ENCODE assay signal across 22 cellular contexts in genomic region chr3:173699353-173699752, GRCh38.
DNase-seq lines count a peak whose midpoint lies in the region; TF ChIP-seq lines count a peak whose summit lies in the region.
"Had no signal": no experiment of that assay in that cellular context is flagged by ENCODE, and none has a peak within 500 bp of the region (broad histone marks: within the 10 kb centered on the region; RNA-seq: fewer than 3 reads in every experiment).

No MANE protein-coding gene starts in this region.

- TF ChIP-seq EP300 in sigmoid colon (IDR thresholded peaks at IDR 0.05) = no peak

- H2BK20ac ChIP-seq in H9 (ENCODE audit: low read depth, low read length, poor library complexity, severe bottlenecking) = no peak overlapping the region

- TF ChIP-seq CTCF in H9 (conservative IDR thresholded peaks at IDR 0.05) = no peak
- no peak for TF ChIP-seq CTCF in PC-9 (conservative IDR thresholded peaks at IDR 0.05)
- no peak for TF ChIP-seq CTCF in neural progenitor cell (IDR thresholded peaks at IDR 0.05)
- TF ChIP-seq CTCF in sigmoid colon (IDR thresholded peaks at IDR 0.05) = no peak

- H2BK5ac ChIP-seq in H9 (ENCODE audit: insufficient read length, low read length) = no peak overlapping the region

- peaks cover 6 to 10% of the 10 kb centered on the region in 2 experiments; a peak in 3 of 5 replicates for H3K9me3 Mint-ChIP-seq in H9
- H3K9me3 Mint-ChIP-seq in neural progenitor cell = peaks cover 10% of the 10 kb centered on the region

- H3K23me2 ChIP-seq in H9 (ENCODE audit: insufficient read length, low read depth, low read length, poor library complexity, severe bottlenecking) = no peaks in the 10 kb centered on the region

- POLR2A ChIA-PET in PC-9 (lab: Charles Lee; ENCODE audit: unreplicated experiment) = interaction anchor here (0.7 kb wide), 1 partner anchor 1669 kb away, joined by 3 read pairs; no protein-coding TSS in a partner anchor

- DNase-seq in H9 (no peak), PC-9 (no peak), iPS DF 19.7 (ENCODE audit: low read depth, low spot score) (peak; percentile 12), neural progenitor cell (ENCODE audit: low spot score) (no peak), NCI-H526 (lab: John Stamatoyannopoulos, UW) (no peak), NOMO-1 treated with dmso at 0.1 percent for 144 hours (lab: John Stamatoyannopoulos, UW; ENCODE audit: unreplicated experiment) (no peak), NCI-H2171 treated with DMSO at 0.1 percent for 48 hours (lab: John Stamatoyannopoulos, UW) (no peak), sigmoid colon (no peak)
- DNase-seq: DMS53, EL, IMR-90, MV-4-11, NCI-H1105 treated with DMSO at 0.1 percent for 48 hours, NCI-H2029 treated with DMSO at 0.1 percent for 48 hours, NCI-H2171, NCI-H524 treated with DMSO at 0.1 percent for 48 hours, PC-3, RPMI8226, SHP77 had no signal

- H3K27me3 Mint-ChIP-seq in H9 (ENCODE audit: low read depth) (no peaks in the 10 kb centered on the region), neural progenitor cell (ENCODE audit: insufficient read depth, low read depth) (no peaks in the 10 kb centered on the region)
- H3K27me3 Mint-ChIP-seq: B cell had no signal

- peak overlapping the region; percentile 78 for H3K27ac ChIP-seq in H9 (ENCODE audit: insufficient read length, low read depth, low read length)
- H3K27ac ChIP-seq in PC-9 = no peak overlapping the region
- peak overlapping the region; percentile 88 for H3K27ac ChIP-seq in neural progenitor cell
- H3K27ac ChIP-seq in sigmoid colon = no peak overlapping the region
- H3K27ac ChIP-seq: KMS-11 had no signal

- no peak overlapping the region for H3K4me3 ChIP-seq in PC-9
- H3K4me3 ChIP-seq in neural progenitor cell = no peak overlapping the region
- no peak overlapping the region for H3K4me3 ChIP-seq in sigmoid colon

- CTCF ChIA-PET in PC-9 (lab: Charles Lee) = no interaction called here

- TF ChIP-seq POLR2A in sigmoid colon (IDR thresholded peaks at IDR 0.05) = no peak

- H3K23ac ChIP-seq in H9 (ENCODE audit: insufficient read length, low read depth, low read length) = no peak overlapping the region

- H2AK5ac ChIP-seq in H9 (ENCODE audit: insufficient read length, low read length) = no peak overlapping the region

- H2AFZ ChIP-seq in H9 (ENCODE audit: low read length) (no peak overlapping the region), PC-9 (0 out of 2 replicates have a peak overlapping the region, but pooled peaks have one; percentile 16), neural progenitor cell (replicated peaks) (no peak overlapping the region)

- BruUV-seq in PC-9 (replicated peaks; lab: Mats Ljungman, UMichigan) = no TSS peak

- H3F3A ChIP-seq in PC-9 (ENCODE audit: insufficient read depth, low read depth) (no peaks in the 10 kb centered on the region), neural progenitor cell (ENCODE audit: low read depth) (no peaks in the 10 kb centered on the region)

- H3K36me3 ChIP-seq in PC-9 (ENCODE audit: low read depth) (no peaks in the 10 kb centered on the region), neural progenitor cell (no peaks in the 10 kb centered on the region), sigmoid colon (no peaks in the 10 kb centered on the region)

- H3K4me3 Mint-ChIP-seq in H9 = no peak overlapping the region
- H3K4me3 Mint-ChIP-seq in neural progenitor cell = no peak overlapping the region
- H3K4me3 Mint-ChIP-seq: B cell, CD14-positive monocyte had no signal

- H3K4me1 Mint-ChIP-seq in H9 = peaks cover 9 to 22% of the 10 kb centered on the region in 2 experiments
- H3K4me1 Mint-ChIP-seq in neural progenitor cell = peaks cover 21% of the 10 kb centered on the region
- H3K4me1 Mint-ChIP-seq: B cell, CD14-positive monocyte had no signal

- H3K79me1 ChIP-seq in H9 (ENCODE audit: insufficient read depth, low read depth, low read length, poor library complexity, severe bottlenecking) = no peaks in the 10 kb centered on the region

- intact Hi-C loops in PC-9 (cut with micrococcal nuclease; ENCODE audit: unreplicated experiment) = no loop called here
- intact Hi-C loops in sigmoid colon (cut with DNase I) = no loop called here

- no peaks in the 10 kb centered on the region for H4K20me1 ChIP-seq in H9 (ENCODE audit: control insufficient read depth, insufficient read depth, insufficient read length)
- H4K20me1 ChIP-seq in PC-9 (ENCODE audit: insufficient read depth) = no peaks in the 10 kb centered on the region
- H4K20me1 ChIP-seq in neural progenitor cell (ENCODE audit: low read depth) = no peaks in the 10 kb centered on the region

- no peak overlapping the region for H3K56ac ChIP-seq in H9 (ENCODE audit: insufficient read length, low read depth, low read length)

- no peaks in the 10 kb centered on the region for H3K79me2 ChIP-seq in H9 (ENCODE audit: insufficient read depth, low read length)
- no peaks in the 10 kb centered on the region for H3K79me2 ChIP-seq in PC-9 (ENCODE audit: low read depth)
- H3K79me2 ChIP-seq in neural progenitor cell (ENCODE audit: low read depth) = no peaks in the 10 kb centered on the region

- H3K4me2 ChIP-seq in H9 (ENCODE audit: insufficient read depth, insufficient read length, low read length) (no peak overlapping the region), PC-9 (no peak overlapping the region), neural progenitor cell (peak overlapping the region; percentile 43)
- H3K4me2 ChIP-seq: KMS-11 had no signal

- peaks cover 3% of the 10 kb centered on the region; the same call in 1 of the 2 replicates for H3K9me2 ChIP-seq in PC-9 (ENCODE audit: insufficient read depth)

- no peak overlapping the region for H2BK120ac ChIP-seq in H9 (ENCODE audit: low read depth, low read length, poor library complexity, severe bottlenecking)

- no CpG with 5 or more reads among the region's 1 CpG for WGBS in H9 (ENCODE audit: extremely low coverage, insufficient read length, low lambda C conversion rate)
- 75 to 89% methylated on average over 1 of the region's 1 CpG for WGBS in sigmoid colon, 2 donors

- H3K4me1 ChIP-seq in H9 (ENCODE audit: insufficient read depth, low read length) (no peaks in the 10 kb centered on the region), PC-9 (replicated peaks; ENCODE audit: insufficient read depth) (no peaks in the 10 kb centered on the region), neural progenitor cell (peaks cover 31% of the 10 kb centered on the region), sigmoid colon (no peaks in the 10 kb centered on the region)

- H3K9ac ChIP-seq in H9 (ENCODE audit: extremely low read depth, insufficient read length, low read length) (no peak overlapping the region), neural progenitor cell (no peak overlapping the region)
- H3K9ac ChIP-seq: KMS-11 had no signal

- H3K27me3 ChIP-seq in H9 (ENCODE audit: insufficient read depth, low read length) (no peaks in the 10 kb centered on the region), PC-9 (ENCODE audit: insufficient read depth, low read depth) (no peaks in the 10 kb centered on the region), neural progenitor cell (no peaks in the 10 kb centered on the region), sigmoid colon (no peaks in the 10 kb centered on the region)

- 0 out of 2 replicates have a peak overlapping the region, but pooled peaks have one; percentile 22 for H3K14ac ChIP-seq in H9 (ENCODE audit: insufficient read depth, low read length)

- H3T11ph ChIP-seq in H9 (ENCODE audit: low read length) = no peak overlapping the region

- no peak overlapping the region for H4K5ac ChIP-seq in H9 (ENCODE audit: insufficient read length, low read depth, low read length)

- no peak overlapping the region for H4K8ac ChIP-seq in H9 (replicated peaks; ENCODE audit: insufficient read length, low read depth, low read length)

- no peak overlapping the region for H2BK15ac ChIP-seq in H9 (ENCODE audit: low read depth, low read length)

- H3K18ac ChIP-seq in H9 (ENCODE audit: insufficient read length, low read depth, low read length) = no peak overlapping the region

- no peak overlapping the region for H3K4ac ChIP-seq in H9 (ENCODE audit: low read depth, low read length)

- H3K36me3 Mint-ChIP-seq in H9 (ENCODE audit: insufficient read depth in 1 of 3, low read depth in 3 of 3) (peaks cover 9 to 12% (median 9%) of the 10 kb centered on the region in 3 experiments), neural progenitor cell (peaks cover 3% of the 10 kb centered on the region)
- H3K36me3 Mint-ChIP-seq: CD14-positive monocyte had no signal

- H3K27ac Mint-ChIP-seq in H9 = peak overlapping the region; percentile 92 to 96 (median 95)
- H3K27ac Mint-ChIP-seq in neural progenitor cell = no peak overlapping the region
- H3K27ac Mint-ChIP-seq: B cell, CD14-positive monocyte had no signal

- H4K91ac ChIP-seq in H9 (ENCODE audit: insufficient read length, low read depth, low read length) = no peak overlapping the region

- H3K9me3 ChIP-seq in H9 (ENCODE audit: control insufficient read depth, low read depth, low read length) (no peaks in the 10 kb centered on the region), PC-9 (ENCODE audit: insufficient read depth, low read depth) (no peaks in the 10 kb centered on the region; the same call in 1 of the 2 replicates), neural progenitor cell (ENCODE audit: low read depth) (no peaks in the 10 kb centered on the region), sigmoid colon (peaks cover 0 to 6% (median 1%) of the 10 kb centered on the region in 4 donors)

- H2BK12ac ChIP-seq in H9 (ENCODE audit: insufficient read length, low read depth, low read length) = no peak overlapping the region

Comparison
In these comparisons a context has a peak if more than half of its experiments do, and no peak if none do; other contexts are left out.
1. H3K27ac ChIP-seq: peak in H9 (single experiment) and neural progenitor cell (single experiment); none in PC-9 (single experiment) and sigmoid colon (0 of 4).